8 cellular contexts compared by ENCODE assay signal in the genomic region with DNA sequence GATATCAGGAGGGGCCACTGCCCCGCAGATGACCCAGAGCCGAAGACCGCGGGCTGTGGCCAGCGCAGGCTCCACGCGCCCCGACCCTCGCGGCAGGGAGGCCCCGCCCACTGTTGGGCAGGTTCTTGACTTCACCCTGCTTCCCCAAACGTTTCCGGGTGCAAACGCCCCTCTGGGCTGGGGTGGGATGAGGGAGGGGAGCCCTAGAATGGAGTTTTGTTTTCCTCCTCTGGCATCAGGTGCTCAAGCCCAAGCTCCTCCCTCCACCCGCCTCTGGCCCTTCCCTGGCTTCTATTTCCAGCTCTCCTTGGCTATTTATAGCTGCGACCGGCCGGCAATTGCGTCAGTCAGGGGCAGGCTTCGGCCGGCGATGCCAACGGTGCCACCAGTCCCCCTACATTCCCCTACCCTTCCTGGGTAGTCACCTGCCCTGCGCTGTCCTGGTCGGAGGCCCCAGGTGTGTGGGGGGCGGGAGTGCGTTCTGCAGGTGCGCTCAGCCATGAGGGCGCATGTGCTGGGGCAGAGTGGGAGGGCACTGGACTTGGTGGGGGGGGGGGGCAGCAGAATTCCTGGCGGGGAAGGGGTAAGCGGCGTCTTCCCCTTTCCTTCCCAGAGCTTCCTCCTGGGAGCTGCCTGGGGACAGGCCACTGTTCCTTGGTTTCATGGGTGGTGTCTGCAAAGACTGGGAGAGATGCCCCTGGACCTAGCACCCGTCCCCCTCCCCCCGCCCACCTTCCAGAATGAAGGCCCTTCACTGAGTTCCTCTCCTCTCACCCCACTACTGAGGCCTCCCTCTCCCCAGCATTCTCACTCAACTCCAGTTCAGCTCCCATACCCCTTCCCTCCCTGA. TPM values are rescaled to one million over a fixed set of nuclear protein-coding genes. Genes with fewer than 3 reads are reported as not detected.
A peak's percentile ranks its signal among the peaks of the same experiment; 100 is the strongest.
DNase-seq lines count a peak whose midpoint lies in the region; ATAC-seq, FAIRE-seq and TF ChIP-seq lines count a peak whose summit lies in the region.

No MANE protein-coding gene starts in this region.

- TF ChIP-seq POLR2A in suprapubic skin (IDR thresholded peaks at IDR 0.05) (no peak), GM12892 (IDR thresholded peaks at IDR 0.05; ENCODE audit: low read depth, low read length) (no peak)

- no peak for TF ChIP-seq CTCF in cardiac fibroblast (IDR thresholded peaks at IDR 0.05; ENCODE audit: low read depth, low read length)
- no peak for TF ChIP-seq CTCF in kidney epithelial cell (IDR thresholded peaks at IDR 0.05; ENCODE audit: insufficient read depth, low read length, poor library complexity, severe bottlenecking)
- TF ChIP-seq CTCF in suprapubic skin (IDR thresholded peaks at IDR 0.05), result no peak

- ATAC-seq in HG02678 (IDR thresholded peaks at IDR 0.05; ENCODE audit: unreplicated experiment), result no peak

- no peak overlapping the region for H3K4me3 ChIP-seq in cardiac fibroblast (replicated peaks in 1 of 2; ENCODE audit: low read depth in 2 of 2, low read length in 2 of 2)
- peak overlapping the region; percentile 5 for H3K4me3 ChIP-seq in kidney epithelial cell (ENCODE audit: low read depth, low read length)
- H3K4me3 ChIP-seq in suprapubic skin, result peak overlapping the region; percentile 39

- DNase-seq in CD1c-positive myeloid dendritic cell (ENCODE audit: extremely low spot score) (peak; percentile 23), NCI-H146 treated with DMSO at 0.1 percent for 48 hours (lab: John Stamatoyannopoulos, UW; ENCODE audit: unreplicated experiment) (peak; percentile 53), cardiac fibroblast (ENCODE audit: low read depth in 2 of 2) (peak; percentile 33 to 60), kidney epithelial cell (ENCODE audit: low read depth) (no peak), suprapubic skin (ENCODE audit: low spot score in 2 of 2) (no peak), GM12892 (ENCODE audit: insufficient read length) (no peak)
- DNase-seq in activated effector memory CD4-positive, alpha-beta T cell treated with Interleukin-2 at 50 U/mL for 16 hours, result no peak

- H3K36me3 ChIP-seq in kidney epithelial cell (ENCODE audit: control insufficient read depth, insufficient read depth, low read length) (no peaks in the 10 kb centered on the region), suprapubic skin (no peaks in the 10 kb centered on the region)

- H3K9me3 ChIP-seq in suprapubic skin, result no peaks in the 10 kb centered on the region

- WGBS in suprapubic skin, result 22% methylated on average over 16 of the region's 34 CpGs

- FAIRE-seq in GM12892 (lab: Jason Lieb, UNC), result no peak

- no peak overlapping the region for H3K27ac ChIP-seq in suprapubic skin

- H3K27me3 ChIP-seq in kidney epithelial cell (ENCODE audit: control insufficient read depth, insufficient read depth, low read length) (peaks cover 52% of the 10 kb centered on the region), suprapubic skin (peaks cover 50% of the 10 kb centered on the region)

- peak; percentile 19 for TF ChIP-seq EP300 in suprapubic skin (IDR thresholded peaks at IDR 0.05)

- peaks cover 30% of the 10 kb centered on the region for H3K4me1 ChIP-seq in suprapubic skin

RNA-seq across cellular contexts. Expression of a gene that starts 23.6 kb away (rescaled TPM):
- total RNA-seq in kidney epithelial cell (7.6 and 19.2 TPM in 2 replicates), suprapubic skin (1 to 10 TPM; 1.9 to 4.8 (median 3.0) TPM)
- 0.17 TPM for polyA plus RNA-seq in GM12892 (2012; ENCODE audit: missing spikeins)

RNA-seq across cellular contexts. Expression of a gene that starts 36.6 kb away (rescaled TPM):
- total RNA-seq in kidney epithelial cell (not detected in 2 replicates), suprapubic skin (1 to 10 TPM in 2 of 4 donors, not detected in 2; 1.0 to 1.2 TPM)
- polyA plus RNA-seq in GM12892 (2012; ENCODE audit: missing spikeins), result not detected

RNA-seq across cellular contexts. Expression of a gene that starts 49.6 kb away (rescaled TPM):
- total RNA-seq in kidney epithelial cell (not detected in 2 replicates), suprapubic skin (10 to 100 TPM in 1 of 4 donors, 1 to 10 TPM in 2, not detected in 1; 1.7 to 12.0 (median 4.6) TPM)
- not detected for polyA plus RNA-seq in GM12892 (2012; ENCODE audit: missing spikeins)

RNA-seq across cellular contexts. Expression of a gene that starts 59.8 kb away (rescaled TPM):
- total RNA-seq in kidney epithelial cell (not detected in 2 replicates), suprapubic skin (10 to 100 TPM in 1 of 4 donors, 1 to 10 TPM in 2, not detected in 1; 3.7 to 14.9 (median 4.4) TPM)
- polyA plus RNA-seq in GM12892 (2012; ENCODE audit: missing spikeins), result not detected

Comparison
In these comparisons a context has a peak if more than half of its experiments do, and no peak if none do; other contexts are left out.
1. DNase-seq: peak in CD1c-positive myeloid dendritic cell (single experiment), NCI-H146 treated with DMSO at 0.1 percent for 48 hours (single experiment) and cardiac fibroblast (2 of 2); none in kidney epithelial cell (single experiment), suprapubic skin (0 of 2), activated effector memory CD4-positive, alpha-beta T cell treated with Interleukin-2 at 50 U/mL for 16 hours (single experiment) and GM12892 (single experiment).
2. H3K4me3 ChIP-seq: peak in kidney epithelial cell (single experiment) and suprapubic skin (single experiment); none in cardiac fibroblast (0 of 2).